In genomic region chr21:33368124-33368523, GRCh38 we compare ENCODE assay signal across 1 cellular context.
A peak's percentile ranks its signal among the peaks of the same experiment; 100 is the strongest.
TF ChIP-seq lines count a peak whose summit lies in the region.

No MANE protein-coding gene starts in this region.

TF ChIP-seq in K562, 482 proteins besides CTCF, POLR2A, EP300 and RAD21 (continued from another document and continues in another):
- TF ChIP-seq AFF1 (IDR thresholded peaks at IDR 0.05; ENCODE audit: low read depth in 1 of 2, partially characterized antibody in 2 of 2), result peak in 1 of 2 experiments; percentile 20
- TF ChIP-seq FOXK2 (conservative IDR thresholded peaks at IDR 0.05 in 1 of 2, IDR thresholded peaks at IDR 0.05 in 1 of 2; ENCODE audit: low read depth in 2 of 2), result peak; percentile 24 to 29; a peak in 1 of 4 replicates
- TF ChIP-seq BHLHE40 (IDR thresholded peaks at IDR 0.05; ENCODE audit: low read length), result peak; percentile 94
- no peak for TF ChIP-seq MAFK (IDR thresholded peaks at IDR 0.05; ENCODE audit: low read length)
- no peak for TF ChIP-seq SREBF2 (CRISPR knock-in tag; IDR thresholded peaks at IDR 0.05)
- no peak for TF ChIP-seq ZC3H4 (CRISPR knock-in tag; IDR thresholded peaks at IDR 0.05; ENCODE audit: borderline replicate concordance)
- no peak for TF ChIP-seq THAP7 (CRISPR knock-in tag; IDR thresholded peaks at IDR 0.05)
- TF ChIP-seq POLR2H (tag; IDR thresholded peaks at IDR 0.05; ENCODE audit: low read depth), result no peak
- peak in 1 of 2 experiments; percentile 58; a peak in 1 of 4 replicates for TF ChIP-seq KDM1A (IDR thresholded peaks at IDR 0.05)
- no peak for TF ChIP-seq SMAD2 (IDR thresholded peaks at IDR 0.05; ENCODE audit: low read depth, low read length)
- no peak for TF ChIP-seq SLC30A9 (CRISPR knock-in tag; IDR thresholded peaks at IDR 0.05)
- no peak for TF ChIP-seq SP1 (CRISPR knock-in tag; IDR thresholded peaks at IDR 0.05)
- TF ChIP-seq DLX4 (CRISPR knock-in tag; IDR thresholded peaks at IDR 0.05), result no peak
- TF ChIP-seq ZFP91 (CRISPR knock-in tag; IDR thresholded peaks at IDR 0.05), result no peak
- peak; percentile 91 for TF ChIP-seq HINFP (tag; conservative IDR thresholded peaks at IDR 0.05; ENCODE audit: low read depth)
- no peak for TF ChIP-seq TARDBP (IDR thresholded peaks at IDR 0.05)
- TF ChIP-seq ZNF253 (CRISPR knock-in tag; conservative IDR thresholded peaks at IDR 0.05), result no peak
- no peak for TF ChIP-seq ZNF668 (CRISPR knock-in tag; IDR thresholded peaks at IDR 0.05)
- TF ChIP-seq IFI16 (CRISPR knock-in tag; IDR thresholded peaks at IDR 0.05), result no peak
- TF ChIP-seq MYC (IDR thresholded peaks at IDR 0.05; ENCODE audit: low read depth, low read length), result peak; percentile 44; the same call in 1 of the 2 replicates
- TF ChIP-seq MYC (CRISPR knock-in tag; IDR thresholded peaks at IDR 0.05; ENCODE audit: borderline replicate concordance, low read depth), result no peak
- no peak for TF ChIP-seq BDP1 (IDR thresholded peaks at IDR 0.05; ENCODE audit: insufficient read depth, insufficient read length)
- TF ChIP-seq MTF1 (CRISPR knock-in tag; IDR thresholded peaks at IDR 0.05; ENCODE audit: borderline replicate concordance), result no peak
- TF ChIP-seq ZNF778 (CRISPR knock-in tag; IDR thresholded peaks at IDR 0.05), result no peak
- no peak for TF ChIP-seq MYBL2 (IDR thresholded peaks at IDR 0.05; ENCODE audit: low read depth)
- TF ChIP-seq MYBL2 (CRISPR knock-in tag; IDR thresholded peaks at IDR 0.05; ENCODE audit: borderline replicate concordance), result no peak
- TF ChIP-seq CHD1 (IDR thresholded peaks at IDR 0.05; ENCODE audit: low read length), result no peak
- TF ChIP-seq ZBTB7A (IDR thresholded peaks at IDR 0.05; ENCODE audit: borderline replicate concordance, control insufficient read depth, low read depth, low read length), result no peak
- no peak for TF ChIP-seq TSC22D4 (tag; IDR thresholded peaks at IDR 0.05)
- no peak for TF ChIP-seq TRIM25 (IDR thresholded peaks at IDR 0.05; ENCODE audit: borderline replicate concordance)
- TF ChIP-seq CHAMP1 (IDR thresholded peaks at IDR 0.05), result peak; percentile 66; the same call in 1 of the 2 replicates
- no peak for TF ChIP-seq CUX1 (CRISPR knock-in tag; IDR thresholded peaks at IDR 0.05)
- TF ChIP-seq ZNF696 (CRISPR knock-in tag; conservative IDR thresholded peaks at IDR 0.05), result no peak
- no peak for TF ChIP-seq LEF1 (IDR thresholded peaks at IDR 0.05)
- no peak for TF ChIP-seq CTCFL (IDR thresholded peaks at IDR 0.05; ENCODE audit: borderline replicate concordance, insufficient read depth, low read depth, low read length, poor library complexity, severe bottlenecking)
- TF ChIP-seq TFAP4 (CRISPR knock-in tag; IDR thresholded peaks at IDR 0.05; ENCODE audit: borderline replicate concordance), result no peak
- no peak for TF ChIP-seq ZNF121 (CRISPR knock-in tag; conservative IDR thresholded peaks at IDR 0.05)
- no peak for TF ChIP-seq U2AF1 (optimal IDR thresholded peaks at IDR 0.05; ENCODE audit: low read depth, low read length)
